ENCODE assay signal across 8 cellular contexts in the genomic region with DNA sequence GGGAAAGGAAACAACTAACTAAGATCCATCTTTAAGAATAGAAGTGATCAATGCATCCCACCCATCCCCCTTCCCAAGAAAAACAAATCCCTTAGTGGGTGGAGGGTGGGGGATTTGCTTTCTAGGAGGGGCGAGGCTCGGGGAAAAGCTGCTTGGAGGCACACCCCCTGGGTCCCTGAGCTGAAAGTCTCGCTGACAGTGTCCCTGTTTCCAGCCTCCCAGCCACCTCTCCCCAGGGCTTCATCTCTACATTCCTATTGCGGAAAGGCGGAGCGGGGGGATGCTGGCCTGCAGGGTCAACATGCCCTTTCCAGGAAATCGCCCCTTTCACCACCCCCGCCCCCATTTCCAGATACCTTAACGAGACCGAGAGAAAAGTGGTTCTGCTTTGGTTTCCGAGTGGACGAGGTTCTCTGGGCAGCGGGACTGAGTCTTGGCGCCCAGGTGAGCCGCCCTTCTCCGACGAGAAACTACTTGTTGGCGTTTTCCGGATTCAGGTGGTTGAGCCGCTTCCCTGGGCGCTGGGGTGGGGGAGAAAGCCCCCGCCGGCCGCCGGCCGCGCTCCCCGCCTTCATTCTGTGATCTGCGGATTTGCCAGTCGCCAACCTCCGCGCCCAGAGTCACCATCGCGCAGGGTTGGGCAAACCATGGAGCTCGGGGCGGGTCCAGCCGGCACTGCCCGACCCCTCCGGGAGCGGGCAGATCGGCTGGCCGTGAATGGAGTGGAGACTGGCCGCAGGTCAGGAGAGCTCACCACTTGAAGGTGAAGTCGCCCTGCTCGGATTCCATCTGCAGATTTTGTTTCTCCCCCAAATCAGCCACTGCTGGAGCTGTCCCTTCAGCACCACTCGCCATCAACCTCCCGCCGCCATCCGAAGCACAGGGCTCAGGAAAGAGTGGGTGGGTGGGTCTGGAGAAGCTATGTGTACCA. TPM values are rescaled to one million over a fixed set of nuclear protein-coding genes. Genes with fewer than 3 reads are reported as not detected.
DNase-seq lines count a peak whose midpoint lies in the region; ATAC-seq, FAIRE-seq and TF ChIP-seq lines count a peak whose summit lies in the region.

No MANE protein-coding gene starts in this region.

- no peak overlapping the region for H3K4me3 ChIP-seq in CD4-positive, alpha-beta memory T cell (ENCODE audit: low read length in 2 of 2)
- H3K4me3 ChIP-seq in K562 (no peak overlapping the region), Peyer's patch (no peak overlapping the region)

- TF ChIP-seq RAD21 in K562 (CRISPR knock-in tag; conservative IDR thresholded peaks at IDR 0.05 in 1 of 2, IDR thresholded peaks at IDR 0.05 in 1 of 2), result no peak

- peak in 4 of 5 donors; percentile 2 to 31 (median 6) for DNase-seq in CD4-positive, alpha-beta memory T cell
- peak; percentile 24 for DNase-seq in KBM-7
- DNase-seq in K562 (ENCODE audit: extremely low read depth in 1 of 4, low spot score in 3 of 4), result peak in 2 of 4 experiments; percentile 5 to 6
- peak; percentile 12 to 46 for DNase-seq in lung microvascular endothelial cell (ENCODE audit: low read depth in 2 of 2)
- DNase-seq in NCI-H187 (lab: John Stamatoyannopoulos, UW), result no peak
- DNase-seq in Peyer's patch, result no peak
- DNase-seq in superior temporal gyrus (ENCODE audit: extremely low spot score), result no peak

- no peak for TF ChIP-seq EP300 in K562 (IDR thresholded peaks at IDR 0.05; ENCODE audit: low read length)

- ATAC-seq in K562 (no peak), GM18505 (IDR thresholded peaks at IDR 0.05; ENCODE audit: unreplicated experiment) (no peak)

- CTCF ChIA-PET in CD4-positive, alpha-beta memory T cell (lab: Charles Lee; ENCODE audit: partially characterized antibody), result no interaction called here
- CTCF ChIA-PET in K562 (lab: Yijun Ruan, JAX; ENCODE audit: low intra/inter-chr PET ratio), result no interaction called here

- TF ChIP-seq POLR2A in K562 (conservative IDR thresholded peaks at IDR 0.05), result no peak
- no peak for TF ChIP-seq POLR2A in GM18505 (IDR thresholded peaks at IDR 0.05; ENCODE audit: borderline replicate concordance, extremely low read depth, insufficient read depth, insufficient read length)
- no peak for TF ChIP-seq POLR2A in Peyer's patch (IDR thresholded peaks at IDR 0.05)

- no peaks in the 10 kb centered on the region for H3K36me3 Mint-ChIP-seq in CD4-positive, alpha-beta memory T cell

- no TSS peak for BruUV-seq in K562 (replicated peaks; lab: Mats Ljungman, UMichigan)

- H2AFZ ChIP-seq in K562 (ENCODE audit: low read depth, low read length), result no peak overlapping the region

- H3K9ac ChIP-seq in K562 (ENCODE audit: insufficient read depth in 1 of 2, low read depth in 2 of 2, low read length in 2 of 2), result no peak overlapping the region

- peaks cover 30 to 44% of the 10 kb centered on the region in 2 donors for H3K27me3 Mint-ChIP-seq in CD4-positive, alpha-beta memory T cell

- H3K27ac Mint-ChIP-seq in CD4-positive, alpha-beta memory T cell, result no peak overlapping the region

- H3K9me3 ChIP-seq in CD4-positive, alpha-beta memory T cell (ENCODE audit: control insufficient read depth in 1 of 2, low read length in 2 of 2), result no peaks in the 10 kb centered on the region
- H3K9me3 ChIP-seq in K562 (replicated peaks; ENCODE audit: control insufficient read depth, insufficient read depth, low read depth, low read length) (no peaks in the 10 kb centered on the region), Peyer's patch (peaks cover 0 to 9% (median 0%) of the 10 kb centered on the region in 4 donors)

- peak overlapping the region in 2 of 8 donors; percentile 22 to 59 for H3K4me3 Mint-ChIP-seq in CD4-positive, alpha-beta memory T cell

- in situ Hi-C loops in KBM-7 (cut with MboI; ENCODE audit: low pct_unique_long_range_greater_than_20kb, low sequenced_read_pairs) (no loop called here), K562 (cut with MboI) (no loop called here)

- peaks cover 17% of the 10 kb centered on the region for H3K27me3 ChIP-seq in CD4-positive, alpha-beta memory T cell (ENCODE audit: insufficient read depth, low read length)
- no peaks in the 10 kb centered on the region for H3K27me3 ChIP-seq in K562 (ENCODE audit: control insufficient read depth in 2 of 2, insufficient read depth in 2 of 2, low read length in 2 of 2)
- peaks cover 0 to 3% of the 10 kb centered on the region in 2 donors for H3K27me3 ChIP-seq in Peyer's patch

- 2% methylated on average over 41 of the region's 49 CpGs for WGBS in K562 (ENCODE audit: insufficient coverage, low coverage, missing lambda C conversion rate)

- H3K4me1 Mint-ChIP-seq in CD4-positive, alpha-beta memory T cell, result peaks cover 5 to 16% (median 8%) of the 10 kb centered on the region in 4 donors

- no peak overlapping the region for H3K4me2 ChIP-seq in K562 (ENCODE audit: insufficient read depth, low read length)

- no peaks in the 10 kb centered on the region for H3K79me2 ChIP-seq in K562 (ENCODE audit: control insufficient read depth, insufficient read depth, low read length)

- no peak for FAIRE-seq in K562 (lab: Jason Lieb, UNC)

- H3K27ac ChIP-seq in CD4-positive, alpha-beta memory T cell (ENCODE audit: low read depth, low read length), result no peak overlapping the region
- H3K27ac ChIP-seq in K562 (ENCODE audit: extremely low read depth, low read depth, low read length), result no peak overlapping the region
- H3K27ac ChIP-seq in Peyer's patch, result no peak overlapping the region

- TF ChIP-seq CTCF in K562 (IDR thresholded peaks at IDR 0.05 in 2 of 3, conservative IDR thresholded peaks at IDR 0.05 in 1 of 3; ENCODE audit: insufficient read depth in 2 of 3, low read depth in 1 of 3, low read length in 3 of 3) (no peak), Peyer's patch (IDR thresholded peaks at IDR 0.05) (no peak)

- H4K20me1 ChIP-seq in K562 (replicated peaks; ENCODE audit: control insufficient read depth, insufficient read depth, low read length), result no peaks in the 10 kb centered on the region

- H3K9me1 ChIP-seq in K562 (ENCODE audit: control insufficient read depth, insufficient read depth, low read length), result no peaks in the 10 kb centered on the region

- POLR2A ChIA-PET in CD4-positive, alpha-beta memory T cell (lab: Charles Lee; ENCODE audit: partially characterized antibody), result no interaction called here
- POLR2A ChIA-PET in K562 (lab: Yijun Ruan, JAX), result no interaction called here

- intact Hi-C loops in CD4-positive, alpha-beta memory T cell (cut with micrococcal nuclease), result no loop called here
- intact Hi-C loops in K562 (cut with micrococcal nuclease), result no loop called here

- H3K9me3 Mint-ChIP-seq in CD4-positive, alpha-beta memory T cell, result peaks cover 0 to 22% (median 9%) of the 10 kb centered on the region in 8 donors

- no peaks in the 10 kb centered on the region for H3K36me3 ChIP-seq in CD4-positive, alpha-beta memory T cell (ENCODE audit: insufficient read depth, low read length)
- H3K36me3 ChIP-seq in K562 (ENCODE audit: control insufficient read depth, insufficient read depth, low read length) (no peaks in the 10 kb centered on the region), Peyer's patch (no peaks in the 10 kb centered on the region)

- H3K4me1 ChIP-seq in CD4-positive, alpha-beta memory T cell (ENCODE audit: insufficient read depth, low read length), result peaks cover 8% of the 10 kb centered on the region
- H3K4me1 ChIP-seq in K562 (replicated peaks in 1 of 2; ENCODE audit: control insufficient read depth in 2 of 2, insufficient read depth in 2 of 2, low read length in 2 of 2), result peaks cover 0 to 3% of the 10 kb centered on the region in 2 experiments; a peak in 1 of 5 replicates
- H3K4me1 ChIP-seq in Peyer's patch, result no peaks in the 10 kb centered on the region

TF ChIP-seq in K562, 482 proteins besides CTCF, POLR2A, EP300 and RAD21 (continues in another document):
- TF ChIP-seq EHMT2 (IDR thresholded peaks at IDR 0.05), result peak; percentile 40; the same call in 1 of the 2 replicates

RNA-seq across cellular contexts. Expression of a gene that starts 0.5 kb away (rescaled TPM):
- not detected for total RNA-seq in CD4-positive, alpha-beta memory T cell
- polyA plus RNA-seq in CD4-positive, alpha-beta memory T cell, result not detected
- not detected in 2 replicates for total RNA-seq in K562 (2011; cell fraction: chromatin; rRNA removed; ENCODE audit: low replicate concordance)
- total RNA-seq in K562 (2011; cell fraction: nucleolus; rRNA removed), result not detected in 2 replicates
- total RNA-seq in K562 (2011; cell fraction: nucleoplasm; rRNA removed), result not detected in 2 replicates
- total RNA-seq in K562 (2014; rRNA removed) (not detected in 2 replicates), K562 (2014; rRNA removed; fragmentation: Illumina TruSeq; extraction: Trizol) (not detected in 2 replicates), K562 (2015; rRNA removed; fragmentation: Illumina TruSeq; extraction: Trizol) (not detected in 2 replicates), K562 (2021) (not detected in 2 replicates), lung microvascular endothelial cell (not detected in 2 replicates), Peyer's patch (not detected)
- polyA plus RNA-seq in K562 (2011; rRNA removed) (not detected in 2 replicates), K562 (2014; fragmentation: Illumina TruSeq; extraction: Trizol) (not detected in 2 replicates), K562 (2014; fragmentation: Nextera tagmentation; extraction: Ambion mirVana) (not detected), K562 (2014; rRNA removed) (not detected in 2 replicates)
- not detected in 2 replicates for polyA plus RNA-seq in K562 (2011; cell fraction: cytosol; rRNA removed)
- not detected in 2 replicates for polyA plus RNA-seq in K562 (2011; cell fraction: nucleus; rRNA removed)
- not detected in 2 replicates for polyA plus RNA-seq in K562 (2012)
- not detected in 2 replicates for polyA minus RNA-seq in K562 (2011; rRNA and poly(A)+ RNA removed)
- polyA minus RNA-seq in K562 (2011; cell fraction: cytosol; rRNA and poly(A)+ RNA removed), result not detected in 2 replicates
- not detected in 2 replicates for polyA minus RNA-seq in K562 (2011; cell fraction: nucleus; rRNA and poly(A)+ RNA removed)

Comparison
In these comparisons a context has a peak if more than half of its experiments do, and no peak if none do; other contexts are left out.
1. DNase-seq: peak in CD4-positive, alpha-beta memory T cell (4 of 5), KBM-7 (single experiment) and lung microvascular endothelial cell (2 of 2); none in NCI-H187 (0 of 2), Peyer's patch (0 of 3) and superior temporal gyrus (single experiment).